Comparison of ENCODE assay signal across 1 cellular context in genomic region chr11:67491276-67492068, GRCh38.
TF ChIP-seq lines count a peak whose summit lies in the region.

No MANE protein-coding gene starts in this region.

TF ChIP-seq in IMR-90, 13 proteins besides CTCF, POLR2A, EP300 and RAD21 (continued from another document):
- TF ChIP-seq, protein P1, sequence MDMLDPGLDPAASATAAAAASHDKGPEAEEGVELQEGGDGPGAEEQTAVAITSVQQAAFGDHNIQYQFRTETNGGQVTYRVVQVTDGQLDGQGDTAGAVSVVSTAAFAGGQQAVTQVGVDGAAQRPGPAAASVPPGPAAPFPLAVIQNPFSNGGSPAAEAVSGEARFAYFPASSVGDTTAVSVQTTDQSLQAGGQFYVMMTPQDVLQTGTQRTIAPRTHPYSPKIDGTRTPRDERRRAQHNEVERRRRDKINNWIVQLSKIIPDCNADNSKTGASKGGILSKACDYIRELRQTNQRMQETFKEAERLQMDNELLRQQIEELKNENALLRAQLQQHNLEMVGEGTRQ (IDR thresholded peaks at IDR 0.05; ENCODE audit: low read depth, low read length): no peak
- TF ChIP-seq MXI1 (IDR thresholded peaks at IDR 0.05; ENCODE audit: borderline replicate concordance, low read depth, low read length) (no peak), CHD1 (IDR thresholded peaks at IDR 0.05; ENCODE audit: low read depth, low read length) (no peak), RFX5 (IDR thresholded peaks at IDR 0.05; ENCODE audit: low read depth, low read length) (no peak), MAFK (IDR thresholded peaks at IDR 0.05; ENCODE audit: low read depth, low read length) (no peak), FOS (IDR thresholded peaks at IDR 0.05; ENCODE audit: low read depth, low read length) (no peak)
